Comparison of ENCODE assay signal across 20 cellular contexts in genomic region chr14:51781352-51781751, GRCh38.
"Had no signal": no experiment of that assay in that cellular context is flagged by ENCODE, and none has a peak within 500 bp of the region (broad histone marks: within the 10 kb centered on the region; RNA-seq: fewer than 3 reads in every experiment).

No MANE protein-coding gene starts in this region.

- H3K27ac ChIP-seq: coronary artery, dorsolateral prefrontal cortex, epithelial cell of prostate, esophagus squamous epithelium, gastrocnemius medialis, heart right ventricle, left lung had no signal

- H3K9me3 ChIP-seq: gastrocnemius medialis had no signal

- H3K4me3 Mint-ChIP-seq: endodermal cell, memory B cell had no signal

- DNase-seq: dorsolateral prefrontal cortex; effector CD4-positive, alpha-beta T cell; effector memory CD4-positive, alpha-beta T cell; erythroblast; esophagus squamous epithelium; foreskin melanocyte; gastrocnemius medialis; glutamatergic neuron; head of caudate nucleus; heart right ventricle; hippocampal formation; left cardiac atrium; left lung; left ventricle myocardium superior; midbrain had no signal

- H3K27ac Mint-ChIP-seq: endodermal cell, memory B cell had no signal

- H3K36me3 ChIP-seq: esophagus squamous epithelium, gastrocnemius medialis, heart right ventricle, left lung had no signal

- H3K27me3 ChIP-seq: esophagus squamous epithelium, gastrocnemius medialis had no signal

- H3K36me3 Mint-ChIP-seq: memory B cell had no signal

- H3K4me1 ChIP-seq: gastrocnemius medialis had no signal

- ATAC-seq: gastrocnemius medialis, heart right ventricle, left cardiac atrium, left lung, left ventricle myocardium superior had no signal

- H3K4me3 ChIP-seq: coronary artery, dorsolateral prefrontal cortex, esophagus squamous epithelium, gastrocnemius medialis, heart right ventricle, left lung, lung had no signal
